In the genomic region with DNA sequence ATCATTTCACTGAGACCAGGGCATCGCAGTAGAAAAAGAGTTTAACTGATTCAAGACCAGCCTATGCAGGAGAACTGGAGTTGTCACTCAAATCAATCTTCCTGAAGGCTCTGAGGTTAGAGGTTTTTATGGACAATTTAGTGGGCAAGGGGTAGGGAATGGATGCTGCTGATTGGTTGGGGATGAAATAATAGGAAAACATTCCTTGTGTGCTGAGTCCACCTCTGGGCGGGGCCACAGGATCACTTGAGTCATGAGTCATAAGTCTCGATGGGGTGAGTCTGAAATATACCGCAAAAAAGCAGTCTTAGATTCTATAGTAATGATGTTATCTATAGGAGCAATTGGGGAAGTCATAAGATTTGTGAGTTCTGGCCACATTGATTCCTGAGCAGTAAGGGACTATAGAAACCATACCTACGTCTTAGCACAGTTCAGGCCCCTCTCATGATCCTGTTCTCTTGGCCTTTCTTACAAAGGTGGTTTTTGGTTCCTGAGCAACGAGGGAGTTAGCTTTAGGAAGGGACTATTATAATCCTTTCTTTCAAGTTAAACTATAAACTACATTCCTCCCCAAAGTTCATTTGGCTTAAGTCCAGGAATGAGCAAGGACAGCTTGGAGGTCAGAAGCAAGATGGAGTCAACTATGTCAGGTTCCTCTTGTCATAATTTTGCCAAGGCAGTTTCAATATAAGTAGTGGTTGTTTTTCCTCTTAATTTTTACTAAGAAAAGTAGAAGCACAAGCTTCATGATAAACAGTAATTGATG, we compare ENCODE assay signal across 1 cellular context.
TF ChIP-seq lines count a peak whose summit lies in the region.

No MANE protein-coding gene starts in this region.

TF ChIP-seq in K562, 482 proteins besides CTCF, POLR2A, EP300 and RAD21 (continued from another document and continues in another):
- TF ChIP-seq, protein P1, sequence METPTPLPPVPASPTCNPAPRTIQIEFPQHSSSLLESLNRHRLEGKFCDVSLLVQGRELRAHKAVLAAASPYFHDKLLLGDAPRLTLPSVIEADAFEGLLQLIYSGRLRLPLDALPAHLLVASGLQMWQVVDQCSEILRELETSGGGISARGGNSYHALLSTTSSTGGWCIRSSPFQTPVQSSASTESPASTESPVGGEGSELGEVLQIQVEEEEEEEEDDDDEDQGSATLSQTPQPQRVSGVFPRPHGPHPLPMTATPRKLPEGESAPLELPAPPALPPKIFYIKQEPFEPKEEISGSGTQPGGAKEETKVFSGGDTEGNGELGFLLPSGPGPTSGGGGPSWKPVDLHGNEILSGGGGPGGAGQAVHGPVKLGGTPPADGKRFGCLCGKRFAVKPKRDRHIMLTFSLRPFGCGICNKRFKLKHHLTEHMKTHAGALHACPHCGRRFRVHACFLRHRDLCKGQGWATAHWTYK (CRISPR knock-in tag; IDR thresholded peaks at IDR 0.05) = peak; percentile 90
- TF ChIP-seq PYGO2 (tag; IDR thresholded peaks at IDR 0.05) = peak; percentile 91
- no peak for TF ChIP-seq SRSF1 (IDR thresholded peaks at IDR 0.05; ENCODE audit: low read depth, low read length)
- TF ChIP-seq ZNF121 (CRISPR knock-in tag; conservative IDR thresholded peaks at IDR 0.05) = no peak
- TF ChIP-seq, protein P2, sequence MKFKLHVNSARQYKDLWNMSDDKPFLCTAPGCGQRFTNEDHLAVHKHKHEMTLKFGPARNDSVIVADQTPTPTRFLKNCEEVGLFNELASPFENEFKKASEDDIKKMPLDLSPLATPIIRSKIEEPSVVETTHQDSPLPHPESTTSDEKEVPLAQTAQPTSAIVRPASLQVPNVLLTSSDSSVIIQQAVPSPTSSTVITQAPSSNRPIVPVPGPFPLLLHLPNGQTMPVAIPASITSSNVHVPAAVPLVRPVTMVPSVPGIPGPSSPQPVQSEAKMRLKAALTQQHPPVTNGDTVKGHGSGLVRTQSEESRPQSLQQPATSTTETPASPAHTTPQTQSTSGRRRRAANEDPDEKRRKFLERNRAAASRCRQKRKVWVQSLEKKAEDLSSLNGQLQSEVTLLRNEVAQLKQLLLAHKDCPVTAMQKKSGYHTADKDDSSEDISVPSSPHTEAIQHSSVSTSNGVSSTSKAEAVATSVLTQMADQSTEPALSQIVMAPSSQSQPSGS (CRISPR knock-in tag; IDR thresholded peaks at IDR 0.05) = no peak
- TF ChIP-seq, protein P3, sequence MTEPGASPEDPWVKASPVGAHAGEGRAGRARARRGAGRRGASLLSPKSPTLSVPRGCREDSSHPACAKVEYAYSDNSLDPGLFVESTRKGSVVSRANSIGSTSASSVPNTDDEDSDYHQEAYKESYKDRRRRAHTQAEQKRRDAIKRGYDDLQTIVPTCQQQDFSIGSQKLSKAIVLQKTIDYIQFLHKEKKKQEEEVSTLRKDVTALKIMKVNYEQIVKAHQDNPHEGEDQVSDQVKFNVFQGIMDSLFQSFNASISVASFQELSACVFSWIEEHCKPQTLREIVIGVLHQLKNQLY (CRISPR knock-in tag; conservative IDR thresholded peaks at IDR 0.05) = no peak
- TF ChIP-seq ZNF354B (CRISPR knock-in tag; IDR thresholded peaks at IDR 0.05) = peak; percentile 65; the same call in 1 of the 2 replicates
- TF ChIP-seq, protein P4, sequence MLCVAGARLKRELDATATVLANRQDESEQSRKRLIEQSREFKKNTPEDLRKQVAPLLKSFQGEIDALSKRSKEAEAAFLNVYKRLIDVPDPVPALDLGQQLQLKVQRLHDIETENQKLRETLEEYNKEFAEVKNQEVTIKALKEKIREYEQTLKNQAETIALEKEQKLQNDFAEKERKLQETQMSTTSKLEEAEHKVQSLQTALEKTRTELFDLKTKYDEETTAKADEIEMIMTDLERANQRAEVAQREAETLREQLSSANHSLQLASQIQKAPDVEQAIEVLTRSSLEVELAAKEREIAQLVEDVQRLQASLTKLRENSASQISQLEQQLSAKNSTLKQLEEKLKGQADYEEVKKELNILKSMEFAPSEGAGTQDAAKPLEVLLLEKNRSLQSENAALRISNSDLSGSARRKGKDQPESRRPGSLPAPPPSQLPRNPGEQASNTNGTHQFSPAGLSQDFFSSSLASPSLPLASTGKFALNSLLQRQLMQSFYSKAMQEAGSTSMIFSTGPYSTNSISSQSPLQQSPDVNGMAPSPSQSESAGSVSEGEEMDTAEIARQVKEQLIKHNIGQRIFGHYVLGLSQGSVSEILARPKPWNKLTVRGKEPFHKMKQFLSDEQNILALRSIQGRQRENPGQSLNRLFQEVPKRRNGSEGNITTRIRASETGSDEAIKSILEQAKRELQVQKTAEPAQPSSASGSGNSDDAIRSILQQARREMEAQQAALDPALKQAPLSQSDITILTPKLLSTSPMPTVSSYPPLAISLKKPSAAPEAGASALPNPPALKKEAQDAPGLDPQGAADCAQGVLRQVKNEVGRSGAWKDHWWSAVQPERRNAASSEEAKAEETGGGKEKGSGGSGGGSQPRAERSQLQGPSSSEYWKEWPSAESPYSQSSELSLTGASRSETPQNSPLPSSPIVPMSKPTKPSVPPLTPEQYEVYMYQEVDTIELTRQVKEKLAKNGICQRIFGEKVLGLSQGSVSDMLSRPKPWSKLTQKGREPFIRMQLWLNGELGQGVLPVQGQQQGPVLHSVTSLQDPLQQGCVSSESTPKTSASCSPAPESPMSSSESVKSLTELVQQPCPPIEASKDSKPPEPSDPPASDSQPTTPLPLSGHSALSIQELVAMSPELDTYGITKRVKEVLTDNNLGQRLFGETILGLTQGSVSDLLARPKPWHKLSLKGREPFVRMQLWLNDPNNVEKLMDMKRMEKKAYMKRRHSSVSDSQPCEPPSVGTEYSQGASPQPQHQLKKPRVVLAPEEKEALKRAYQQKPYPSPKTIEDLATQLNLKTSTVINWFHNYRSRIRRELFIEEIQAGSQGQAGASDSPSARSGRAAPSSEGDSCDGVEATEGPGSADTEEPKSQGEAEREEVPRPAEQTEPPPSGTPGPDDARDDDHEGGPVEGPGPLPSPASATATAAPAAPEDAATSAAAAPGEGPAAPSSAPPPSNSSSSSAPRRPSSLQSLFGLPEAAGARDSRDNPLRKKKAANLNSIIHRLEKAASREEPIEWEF (CRISPR knock-in tag; IDR thresholded peaks at IDR 0.05) = peak; percentile 82; the same call in 1 of the 2 replicates
- TF ChIP-seq SETDB1 (IDR thresholded peaks at IDR 0.05; ENCODE audit: low read length) = no peak
- TF ChIP-seq, protein P5, sequence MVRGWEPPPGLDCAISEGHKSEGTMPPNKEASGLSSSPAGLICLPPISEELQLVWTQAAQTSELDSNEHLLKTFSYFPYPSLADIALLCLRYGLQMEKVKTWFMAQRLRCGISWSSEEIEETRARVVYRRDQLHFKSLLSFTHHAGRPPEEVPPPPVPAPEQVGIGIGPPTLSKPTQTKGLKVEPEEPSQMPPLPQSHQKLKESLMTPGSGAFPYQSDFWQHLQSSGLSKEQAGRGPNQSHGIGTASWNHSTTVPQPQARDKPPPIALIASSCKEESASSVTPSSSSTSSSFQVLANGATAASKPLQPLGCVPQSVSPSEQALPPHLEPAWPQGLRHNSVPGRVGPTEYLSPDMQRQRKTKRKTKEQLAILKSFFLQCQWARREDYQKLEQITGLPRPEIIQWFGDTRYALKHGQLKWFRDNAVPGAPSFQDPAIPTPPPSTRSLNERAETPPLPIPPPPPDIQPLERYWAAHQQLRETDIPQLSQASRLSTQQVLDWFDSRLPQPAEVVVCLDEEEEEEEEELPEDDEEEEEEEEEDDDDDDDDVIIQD (CRISPR knock-in tag; IDR thresholded peaks at IDR 0.05) = no peak
- no peak for TF ChIP-seq SAFB2 (IDR thresholded peaks at IDR 0.05; ENCODE audit: borderline replicate concordance, low read depth, low read length, severe bottlenecking)
- TF ChIP-seq, protein P6, sequence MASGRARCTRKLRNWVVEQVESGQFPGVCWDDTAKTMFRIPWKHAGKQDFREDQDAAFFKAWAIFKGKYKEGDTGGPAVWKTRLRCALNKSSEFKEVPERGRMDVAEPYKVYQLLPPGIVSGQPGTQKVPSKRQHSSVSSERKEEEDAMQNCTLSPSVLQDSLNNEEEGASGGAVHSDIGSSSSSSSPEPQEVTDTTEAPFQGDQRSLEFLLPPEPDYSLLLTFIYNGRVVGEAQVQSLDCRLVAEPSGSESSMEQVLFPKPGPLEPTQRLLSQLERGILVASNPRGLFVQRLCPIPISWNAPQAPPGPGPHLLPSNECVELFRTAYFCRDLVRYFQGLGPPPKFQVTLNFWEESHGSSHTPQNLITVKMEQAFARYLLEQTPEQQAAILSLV (tag; IDR thresholded peaks at IDR 0.05) = peak; percentile 90
- TF ChIP-seq, protein P7, sequence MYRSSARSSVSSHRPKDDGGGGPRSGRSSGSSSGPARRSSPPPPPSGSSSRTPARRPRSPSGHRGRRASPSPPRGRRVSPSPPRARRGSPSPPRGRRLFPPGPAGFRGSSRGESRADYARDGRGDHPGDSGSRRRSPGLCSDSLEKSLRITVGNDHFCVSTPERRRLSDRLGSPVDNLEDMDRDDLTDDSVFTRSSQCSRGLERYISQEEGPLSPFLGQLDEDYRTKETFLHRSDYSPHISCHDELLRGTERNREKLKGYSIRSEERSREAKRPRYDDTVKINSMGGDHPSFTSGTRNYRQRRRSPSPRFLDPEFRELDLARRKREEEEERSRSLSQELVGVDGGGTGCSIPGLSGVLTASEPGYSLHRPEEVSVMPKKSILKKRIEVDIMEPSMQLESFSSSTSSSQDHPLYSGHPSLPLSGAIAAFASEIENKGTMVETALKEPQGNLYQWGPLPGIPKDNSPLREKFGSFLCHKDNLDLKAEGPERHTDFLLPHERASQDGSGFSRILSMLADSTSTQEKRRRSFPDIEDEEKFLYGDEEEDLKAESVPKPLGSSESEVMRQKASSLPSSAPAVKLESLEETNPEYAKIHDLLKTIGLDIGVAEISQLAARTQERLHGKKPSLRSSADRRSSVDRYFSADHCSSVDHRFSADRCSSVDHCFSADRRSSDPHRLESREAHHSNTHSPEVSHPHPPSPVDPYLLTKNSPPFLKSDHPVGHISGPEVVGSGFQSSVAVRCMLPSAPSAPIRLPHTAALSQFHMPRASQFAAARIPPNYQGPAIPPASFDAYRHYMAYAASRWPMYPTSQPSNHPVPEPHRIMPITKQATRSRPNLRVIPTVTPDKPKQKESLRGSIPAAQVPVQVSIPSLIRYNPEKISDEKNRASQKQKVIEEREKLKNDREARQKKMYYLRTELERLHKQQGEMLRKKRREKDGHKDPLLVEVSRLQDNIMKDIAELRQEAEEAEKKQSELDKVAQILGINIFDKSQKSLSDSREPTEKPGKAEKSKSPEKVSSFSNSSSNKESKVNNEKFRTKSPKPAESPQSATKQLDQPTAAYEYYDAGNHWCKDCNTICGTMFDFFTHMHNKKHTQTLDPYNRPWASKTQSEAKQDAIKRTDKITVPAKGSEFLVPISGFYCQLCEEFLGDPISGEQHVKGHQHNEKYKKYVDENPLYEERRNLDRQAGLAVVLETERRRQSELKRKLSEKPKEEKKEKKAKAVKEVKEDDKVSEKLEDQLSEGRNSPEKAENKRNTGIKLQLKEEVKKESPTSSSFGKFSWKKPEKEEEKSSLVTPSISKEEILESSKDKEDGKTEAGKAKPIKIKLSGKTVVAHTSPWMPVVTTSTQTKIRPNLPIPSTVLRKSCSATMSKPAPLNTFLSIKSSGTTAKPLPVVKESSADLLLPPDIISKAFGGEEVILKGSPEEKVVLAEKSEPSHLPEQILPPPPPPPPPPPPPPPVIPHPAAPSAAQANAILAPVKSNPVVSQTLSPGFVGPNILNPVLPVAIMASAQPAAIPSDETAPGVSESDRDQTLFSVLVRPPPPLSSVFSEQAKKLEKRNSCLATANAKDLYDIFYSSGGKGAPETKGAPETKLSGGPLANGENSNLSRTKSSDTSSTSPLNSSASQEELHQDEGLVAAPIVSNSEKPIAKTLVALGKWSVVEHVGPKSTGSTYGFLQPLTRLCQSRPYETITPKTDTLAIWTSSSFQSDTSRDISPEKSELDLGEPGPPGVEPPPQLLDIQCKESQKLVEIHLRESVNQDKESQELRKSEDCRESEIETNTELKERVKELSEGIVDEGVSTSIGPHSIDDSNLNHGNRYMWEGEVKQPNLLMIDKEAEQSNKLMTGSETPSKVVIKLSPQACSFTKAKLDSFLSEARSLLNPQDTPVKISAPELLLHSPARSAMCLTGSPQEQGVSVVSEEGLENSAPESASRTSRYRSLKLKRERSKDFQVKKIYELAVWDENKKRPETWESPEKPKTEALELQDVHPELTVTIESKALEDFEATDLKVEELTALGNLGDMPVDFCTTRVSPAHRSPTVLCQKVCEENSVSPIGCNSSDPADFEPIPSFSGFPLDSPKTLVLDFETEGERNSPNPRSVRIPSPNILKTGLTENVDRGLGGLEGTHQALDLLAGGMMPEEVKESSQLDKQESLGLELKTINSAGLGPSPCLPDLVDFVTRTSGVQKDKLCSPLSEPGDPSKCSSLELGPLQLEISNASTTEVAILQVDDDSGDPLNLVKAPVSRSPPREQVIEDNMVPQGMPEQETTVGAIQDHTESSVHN (IDR thresholded peaks at IDR 0.05; ENCODE audit: borderline replicate concordance in 1 of 2, low read depth in 1 of 2) = no peak
- TF ChIP-seq, protein P8, sequence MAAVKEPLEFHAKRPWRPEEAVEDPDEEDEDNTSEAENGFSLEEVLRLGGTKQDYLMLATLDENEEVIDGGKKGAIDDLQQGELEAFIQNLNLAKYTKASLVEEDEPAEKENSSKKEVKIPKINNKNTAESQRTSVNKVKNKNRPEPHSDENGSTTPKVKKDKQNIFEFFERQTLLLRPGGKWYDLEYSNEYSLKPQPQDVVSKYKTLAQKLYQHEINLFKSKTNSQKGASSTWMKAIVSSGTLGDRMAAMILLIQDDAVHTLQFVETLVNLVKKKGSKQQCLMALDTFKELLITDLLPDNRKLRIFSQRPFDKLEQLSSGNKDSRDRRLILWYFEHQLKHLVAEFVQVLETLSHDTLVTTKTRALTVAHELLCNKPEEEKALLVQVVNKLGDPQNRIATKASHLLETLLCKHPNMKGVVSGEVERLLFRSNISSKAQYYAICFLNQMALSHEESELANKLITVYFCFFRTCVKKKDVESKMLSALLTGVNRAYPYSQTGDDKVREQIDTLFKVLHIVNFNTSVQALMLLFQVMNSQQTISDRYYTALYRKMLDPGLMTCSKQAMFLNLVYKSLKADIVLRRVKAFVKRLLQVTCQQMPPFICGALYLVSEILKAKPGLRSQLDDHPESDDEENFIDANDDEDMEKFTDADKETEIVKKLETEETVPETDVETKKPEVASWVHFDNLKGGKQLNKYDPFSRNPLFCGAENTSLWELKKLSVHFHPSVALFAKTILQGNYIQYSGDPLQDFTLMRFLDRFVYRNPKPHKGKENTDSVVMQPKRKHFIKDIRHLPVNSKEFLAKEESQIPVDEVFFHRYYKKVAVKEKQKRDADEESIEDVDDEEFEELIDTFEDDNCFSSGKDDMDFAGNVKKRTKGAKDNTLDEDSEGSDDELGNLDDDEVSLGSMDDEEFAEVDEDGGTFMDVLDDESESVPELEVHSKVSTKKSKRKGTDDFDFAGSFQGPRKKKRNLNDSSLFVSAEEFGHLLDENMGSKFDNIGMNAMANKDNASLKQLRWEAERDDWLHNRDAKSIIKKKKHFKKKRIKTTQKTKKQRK (IDR thresholded peaks at IDR 0.05; ENCODE audit: borderline replicate concordance, low read depth, low read length) = no peak
- no peak for TF ChIP-seq POLR2AphosphoS2 (IDR thresholded peaks at IDR 0.05; ENCODE audit: low read length)
- TF ChIP-seq FOXK1 (CRISPR knock-in tag; IDR thresholded peaks at IDR 0.05; ENCODE audit: borderline replicate concordance) = no peak
- no peak for TF ChIP-seq ZNF586 (CRISPR knock-in tag; conservative IDR thresholded peaks at IDR 0.05)
- no peak for TF ChIP-seq PRMT5 (CRISPR knock-in tag; IDR thresholded peaks at IDR 0.05)
- TF ChIP-seq ZNF695 (CRISPR knock-in tag; IDR thresholded peaks at IDR 0.05) = no peak
- TF ChIP-seq L3MBTL2 (IDR thresholded peaks at IDR 0.05) = peak; percentile 40; the same call in 1 of the 2 replicates
- TF ChIP-seq, protein P9, sequence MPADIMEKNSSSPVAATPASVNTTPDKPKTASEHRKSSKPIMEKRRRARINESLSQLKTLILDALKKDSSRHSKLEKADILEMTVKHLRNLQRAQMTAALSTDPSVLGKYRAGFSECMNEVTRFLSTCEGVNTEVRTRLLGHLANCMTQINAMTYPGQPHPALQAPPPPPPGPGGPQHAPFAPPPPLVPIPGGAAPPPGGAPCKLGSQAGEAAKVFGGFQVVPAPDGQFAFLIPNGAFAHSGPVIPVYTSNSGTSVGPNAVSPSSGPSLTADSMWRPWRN (IDR thresholded peaks at IDR 0.05; ENCODE audit: low read depth) = 0 out of 2 replicates have a peak, but pooled peaks have one; percentile 34
- no peak for TF ChIP-seq EZH2 (IDR thresholded peaks at IDR 0.05; ENCODE audit: borderline replicate concordance, low read depth, low read length)
- TF ChIP-seq TAF7 (tag; IDR thresholded peaks at IDR 0.05) = peak; percentile 69
- TF ChIP-seq LARP7 (IDR thresholded peaks at IDR 0.05) = no peak
- TF ChIP-seq CBFA2T2 (conservative IDR thresholded peaks at IDR 0.05) = no peak
